ENCODE assay signal across 8 cellular contexts in genomic region chr2:219542931-219543595, GRCh38. TPM values are rescaled to one million over a fixed set of nuclear protein-coding genes. Genes with fewer than 3 reads are reported as not detected.
A peak's percentile ranks its signal among the peaks of the same experiment; 100 is the strongest.
DNase-seq lines count a peak whose midpoint lies in the region; ATAC-seq lines count a peak whose summit lies in the region.

No MANE protein-coding gene starts in this region.

- peak; percentile 44 for ATAC-seq in GM21528 (IDR thresholded peaks at IDR 0.05; ENCODE audit: low FRiP score, unreplicated experiment)
- ATAC-seq in right cardiac atrium, result peak; percentile 36 to 40

- H3K27me3 ChIP-seq in HUES48 (ENCODE audit: control insufficient read depth, insufficient read depth, low read length) (peaks cover 9% of the 10 kb centered on the region), right cardiac atrium (ENCODE audit: control insufficient read depth, insufficient read depth) (no peaks in the 10 kb centered on the region)

- H3K36me3 Mint-ChIP-seq in activated naive CD8-positive, alpha-beta T cell treated with anti-CD3 and anti-CD28 coated beads for 36 hours, result peaks cover 13% of the 10 kb centered on the region

- peak overlapping the region; percentile 71 for H3K9ac ChIP-seq in HUES48 (ENCODE audit: low read depth, low read length)

- H3K4me3 ChIP-seq in HUES48 (ENCODE audit: low read depth, low read length), result peak overlapping the region; percentile 89
- H3K4me3 ChIP-seq in right cardiac atrium (ENCODE audit: low read length), result peak overlapping the region; percentile 81
- H3K4me3 ChIP-seq in skeletal muscle cell (ENCODE audit: low read depth, low read length), result peak overlapping the region; percentile 88

- no peaks in the 10 kb centered on the region for H3K9me3 Mint-ChIP-seq in activated naive CD8-positive, alpha-beta T cell treated with anti-CD3 and anti-CD28 coated beads for 36 hours

- DNase-seq in NCI-H82 (lab: John Stamatoyannopoulos, UW) (peak; percentile 64), NCI-H82 treated with DMSO at 0.1 percent for 48 hours (lab: John Stamatoyannopoulos, UW; ENCODE audit: unreplicated experiment) (no peak), right cardiac atrium (no peak), skeletal muscle cell (ENCODE audit: low read depth) (no peak)
- no peak for DNase-seq in activated naive CD8-positive, alpha-beta T cell treated with anti-CD3 and anti-CD28 coated beads for 36 hours
- DNase-seq in activated CD4-positive, alpha-beta T cell treated with anti-CD3 and anti-CD28 coated beads for 48 hours, result no peak

- H3K27me3 Mint-ChIP-seq in activated naive CD8-positive, alpha-beta T cell treated with anti-CD3 and anti-CD28 coated beads for 36 hours, result peaks cover 15% of the 10 kb centered on the region

- H3K4me1 ChIP-seq in HUES48 (ENCODE audit: control insufficient read depth, insufficient read depth, low read length) (peaks cover 20% of the 10 kb centered on the region), right cardiac atrium (ENCODE audit: control insufficient read depth, insufficient read depth, low read length) (no peaks in the 10 kb centered on the region)

- intact Hi-C loops in right cardiac atrium (cut with DNase I), result loop anchor here in 3 of 4 donors (5.0 to 10.0 kb wide), 3 partner anchors 99 to 152 kb away; no protein-coding TSS in a partner anchor

- peak overlapping the region; percentile 92 for H3K4me3 Mint-ChIP-seq in activated naive CD8-positive, alpha-beta T cell treated with anti-CD3 and anti-CD28 coated beads for 36 hours

- H3K9me3 ChIP-seq in HUES48 (ENCODE audit: control insufficient read depth, insufficient read depth, low read length) (no peaks in the 10 kb centered on the region), right cardiac atrium (ENCODE audit: control insufficient read depth, low read length) (no peaks in the 10 kb centered on the region)

- H3K27ac ChIP-seq in HUES48 (ENCODE audit: low read depth, low read length), result peak overlapping the region; percentile 85
- H3K27ac ChIP-seq in right cardiac atrium (ENCODE audit: low read length), result peak overlapping the region; percentile 71

- H3K27ac Mint-ChIP-seq in activated naive CD8-positive, alpha-beta T cell treated with anti-CD3 and anti-CD28 coated beads for 36 hours, result peak overlapping the region; percentile 79

- peaks cover 34% of the 10 kb centered on the region for H3K36me3 ChIP-seq in HUES48 (ENCODE audit: control insufficient read depth, insufficient read depth, low read length)

- under 1% methylated on average over 66 of the region's 66 CpGs for WGBS in right cardiac atrium

- peaks cover 19% of the 10 kb centered on the region for H3K4me1 Mint-ChIP-seq in activated naive CD8-positive, alpha-beta T cell treated with anti-CD3 and anti-CD28 coated beads for 36 hours

RNA-seq across cellular contexts. Expression of gene CHPF, which starts 0.5 kb away (rescaled TPM):
- total RNA-seq in activated naive CD8-positive, alpha-beta T cell treated with anti-CD3 and anti-CD28 coated beads for 36 hours, result 10 to 100 TPM; 21.9 to 23.9 TPM
- 100 to 1,000 TPM in 2 of 4 donors, 10 to 100 TPM in 2; 92.6 to 145 (median 101) TPM for total RNA-seq in right cardiac atrium
- 115 TPM for polyA plus RNA-seq in right cardiac atrium

RNA-seq across cellular contexts. Expression of gene TMEM198, which starts 0.8 kb away (rescaled TPM):
- 1 to 10 TPM; 3.5 to 4.2 TPM for total RNA-seq in activated naive CD8-positive, alpha-beta T cell treated with anti-CD3 and anti-CD28 coated beads for 36 hours
- total RNA-seq in right cardiac atrium, result 1 to 10 TPM; 1.8 to 3.4 (median 3.1) TPM
- polyA plus RNA-seq in right cardiac atrium, result 3.4 TPM

RNA-seq across cellular contexts. Expression of gene OBSL1, which starts 28.3 kb away (rescaled TPM):
- total RNA-seq in activated naive CD8-positive, alpha-beta T cell treated with anti-CD3 and anti-CD28 coated beads for 36 hours, result 1 to 10 TPM; 1.7 to 2.0 TPM
- 100 to 1,000 TPM; 263 to 321 (median 294) TPM for total RNA-seq in right cardiac atrium
- 179 TPM for polyA plus RNA-seq in right cardiac atrium

RNA-seq across cellular contexts. Expression of gene ASIC4, which starts 28.8 kb away (rescaled TPM):
- total RNA-seq in activated naive CD8-positive, alpha-beta T cell treated with anti-CD3 and anti-CD28 coated beads for 36 hours, result not detected
- total RNA-seq in right cardiac atrium, result 1 to 10 TPM in 3 of 4 donors, under 1 TPM in 1; 0.28 to 1.8 (median 1.6) TPM
- polyA plus RNA-seq in right cardiac atrium, result 0.57 TPM

RNA-seq across cellular contexts. Expression of gene INHA, which starts 29.0 kb away (rescaled TPM):
- not detected for total RNA-seq in activated naive CD8-positive, alpha-beta T cell treated with anti-CD3 and anti-CD28 coated beads for 36 hours
- total RNA-seq in right cardiac atrium, result 10 to 100 TPM; 16.7 to 47.6 (median 28.1) TPM
- 28.7 TPM for polyA plus RNA-seq in right cardiac atrium

Comparison
In these comparisons a context has a peak if more than half of its experiments do, and no peak if none do; other contexts are left out.
1. RNA of gene OBSL1, which starts 28.3 kb away (total RNA-seq): 263 to 321 TPM in right cardiac atrium; 1.7 to 2.0 TPM in activated naive CD8-positive, alpha-beta T cell treated with anti-CD3 and anti-CD28 coated beads for 36 hours; every median in the first group is over 10 times any median in the second.
2. Peak in every context shown above with its lines, with median percentiles within 50 percentile points of each other: H3K4me3 ChIP-seq.